In genomic region chr18:34085140-34085739, GRCh38 we compare ENCODE assay signal across 17 cellular contexts.
"Had no signal": no experiment of that assay in that cellular context is flagged by ENCODE, and none has a peak within 500 bp of the region (broad histone marks: within the 10 kb centered on the region; RNA-seq: fewer than 3 reads in every experiment).

No MANE protein-coding gene starts in this region.

- H3K27me3 ChIP-seq: cardiac muscle cell, esophagus squamous epithelium, neural progenitor cell, thyroid gland had no signal

- DNase-seq: activated B cell treated with CpG ODN at 0.5 μM for 24 hours; activated CD4-positive, alpha-beta memory T cell treated with anti-CD3 and anti-CD28 coated beads, Interleukin-2, amount 10 ng/mL, durations not matched to agents 7 days and 5 days; activated CD4-positive, alpha-beta T cell treated with anti-CD3 and anti-CD28 coated beads for 4 hours; activated CD8-positive, alpha-beta memory T cell treated with anti-CD3 and anti-CD28 coated beads, Interleukin-2, amount 10 ng/mL, durations not matched to agents 7 days and 5 days; dermis blood vessel endothelial cell; effector memory CD8-positive, alpha-beta T cell; esophagus squamous epithelium; immature natural killer cell; kidney glomerular epithelial cell; left ventricle myocardium superior; mucosa of descending colon; naive B cell; stimulated activated CD4-positive, alpha-beta T cell treated with anti-CD3 and anti-CD28 coated beads, Interleukin-2, amount 100 ng/mL, for 24 hours; stimulated activated naive CD4-positive, alpha-beta T cell treated with Interleukin-2 at 50 U/mL for 16 hours; thyroid gland had no signal

- H2AFZ ChIP-seq: neural progenitor cell had no signal

- ATAC-seq: activated CD8-positive, alpha-beta memory T cell treated with anti-CD3 and anti-CD28 coated beads, Interleukin-2, amount 10 ng/mL, durations not matched to agents 7 days and 5 days; effector memory CD8-positive, alpha-beta T cell; left ventricle myocardium superior; mucosa of descending colon had no signal

- H3K27ac ChIP-seq: cardiac muscle cell, esophagus squamous epithelium, neural progenitor cell, thyroid gland had no signal

- H3K4me2 ChIP-seq: neural progenitor cell had no signal

- H3K4me3 ChIP-seq: cardiac muscle cell, esophagus squamous epithelium, mucosa of descending colon, neural progenitor cell, thyroid gland had no signal

- H3K9me3 ChIP-seq: esophagus squamous epithelium, mucosa of descending colon, thyroid gland had no signal

- H3K9ac ChIP-seq: neural progenitor cell had no signal

- H3K4me1 ChIP-seq: esophagus squamous epithelium, neural progenitor cell, thyroid gland had no signal

- H3K36me3 ChIP-seq: cardiac muscle cell, esophagus squamous epithelium, neural progenitor cell, thyroid gland had no signal
